ENCODE assay signal across 1 cellular context in genomic region chr18:11034816-11035215, GRCh38.
TF ChIP-seq lines count a peak whose summit lies in the region.

No MANE protein-coding gene starts in this region.

TF ChIP-seq in GM12878, 131 proteins besides CTCF, POLR2A, EP300 and RAD21 (continued from another document and continues in another):
- no peak for TF ChIP-seq NR2C1 (IDR thresholded peaks at IDR 0.05)
- no peak for TF ChIP-seq MXI1 (IDR thresholded peaks at IDR 0.05; ENCODE audit: low read depth, low read length)
- TF ChIP-seq CREM (IDR thresholded peaks at IDR 0.05; ENCODE audit: low read depth), result peak; percentile 30; the same call in 1 of the 2 replicates
- TF ChIP-seq BCL11A (IDR thresholded peaks at IDR 0.05; ENCODE audit: low read depth, low read length), result peak; percentile 35; the same call in 1 of the 2 replicates
- TF ChIP-seq NFIC (IDR thresholded peaks at IDR 0.05; ENCODE audit: low read depth, low read length), result peak; percentile 55; the same call in 1 of the 2 replicates
- no peak for TF ChIP-seq ZNF384 (IDR thresholded peaks at IDR 0.05; ENCODE audit: borderline replicate concordance, low read depth, low read length)
- TF ChIP-seq SIX5 (IDR thresholded peaks at IDR 0.05; ENCODE audit: low read depth, low read length, severe bottlenecking), result no peak
- TF ChIP-seq E4F1 (IDR thresholded peaks at IDR 0.05; ENCODE audit: borderline replicate concordance, partially characterized antibody), result no peak
- TF ChIP-seq SMC3 (IDR thresholded peaks at IDR 0.05; ENCODE audit: borderline replicate concordance, low read length), result no peak
- no peak for TF ChIP-seq MEF2A (IDR thresholded peaks at IDR 0.05; ENCODE audit: insufficient read depth, low read depth, low read length)
- no peak for TF ChIP-seq TCF3 (IDR thresholded peaks at IDR 0.05; ENCODE audit: borderline replicate concordance, insufficient read depth, low read depth, low read length)
- peak; percentile 65 for TF ChIP-seq JUNB (IDR thresholded peaks at IDR 0.05)
- TF ChIP-seq NFXL1 (IDR thresholded peaks at IDR 0.05; ENCODE audit: borderline replicate concordance), result no peak
- TF ChIP-seq, protein P1, sequence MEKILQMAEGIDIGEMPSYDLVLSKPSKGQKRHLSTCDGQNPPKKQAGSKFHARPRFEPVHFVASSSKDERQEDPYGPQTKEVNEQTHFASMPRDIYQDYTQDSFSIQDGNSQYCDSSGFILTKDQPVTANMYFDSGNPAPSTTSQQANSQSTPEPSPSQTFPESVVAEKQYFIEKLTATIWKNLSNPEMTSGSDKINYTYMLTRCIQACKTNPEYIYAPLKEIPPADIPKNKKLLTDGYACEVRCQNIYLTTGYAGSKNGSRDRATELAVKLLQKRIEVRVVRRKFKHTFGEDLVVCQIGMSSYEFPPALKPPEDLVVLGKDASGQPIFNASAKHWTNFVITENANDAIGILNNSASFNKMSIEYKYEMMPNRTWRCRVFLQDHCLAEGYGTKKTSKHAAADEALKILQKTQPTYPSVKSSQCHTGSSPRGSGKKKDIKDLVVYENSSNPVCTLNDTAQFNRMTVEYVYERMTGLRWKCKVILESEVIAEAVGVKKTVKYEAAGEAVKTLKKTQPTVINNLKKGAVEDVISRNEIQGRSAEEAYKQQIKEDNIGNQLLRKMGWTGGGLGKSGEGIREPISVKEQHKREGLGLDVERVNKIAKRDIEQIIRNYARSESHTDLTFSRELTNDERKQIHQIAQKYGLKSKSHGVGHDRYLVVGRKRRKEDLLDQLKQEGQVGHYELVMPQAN (conservative IDR thresholded peaks at IDR 0.05), result no peak
- no peak for TF ChIP-seq LARP7 (IDR thresholded peaks at IDR 0.05)
- TF ChIP-seq, protein P2, sequence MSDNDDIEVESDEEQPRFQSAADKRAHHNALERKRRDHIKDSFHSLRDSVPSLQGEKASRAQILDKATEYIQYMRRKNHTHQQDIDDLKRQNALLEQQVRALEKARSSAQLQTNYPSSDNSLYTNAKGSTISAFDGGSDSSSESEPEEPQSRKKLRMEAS (IDR thresholded peaks at IDR 0.05; ENCODE audit: low read depth, low read length), result no peak
- TF ChIP-seq PAX8 (IDR thresholded peaks at IDR 0.05), result no peak
- TF ChIP-seq KAT2A (conservative IDR thresholded peaks at IDR 0.05; ENCODE audit: control insufficient read depth, low read depth, low read length), result no peak
- no peak for TF ChIP-seq GATAD2B (conservative IDR thresholded peaks at IDR 0.05; ENCODE audit: low read depth)
- no peak for TF ChIP-seq SUPT20H (IDR thresholded peaks at IDR 0.05; ENCODE audit: borderline replicate concordance, control insufficient read depth, low read depth, low read length)
- no peak for TF ChIP-seq SREBF1 (IDR thresholded peaks at IDR 0.05; ENCODE audit: low read length)
- TF ChIP-seq, protein P3, sequence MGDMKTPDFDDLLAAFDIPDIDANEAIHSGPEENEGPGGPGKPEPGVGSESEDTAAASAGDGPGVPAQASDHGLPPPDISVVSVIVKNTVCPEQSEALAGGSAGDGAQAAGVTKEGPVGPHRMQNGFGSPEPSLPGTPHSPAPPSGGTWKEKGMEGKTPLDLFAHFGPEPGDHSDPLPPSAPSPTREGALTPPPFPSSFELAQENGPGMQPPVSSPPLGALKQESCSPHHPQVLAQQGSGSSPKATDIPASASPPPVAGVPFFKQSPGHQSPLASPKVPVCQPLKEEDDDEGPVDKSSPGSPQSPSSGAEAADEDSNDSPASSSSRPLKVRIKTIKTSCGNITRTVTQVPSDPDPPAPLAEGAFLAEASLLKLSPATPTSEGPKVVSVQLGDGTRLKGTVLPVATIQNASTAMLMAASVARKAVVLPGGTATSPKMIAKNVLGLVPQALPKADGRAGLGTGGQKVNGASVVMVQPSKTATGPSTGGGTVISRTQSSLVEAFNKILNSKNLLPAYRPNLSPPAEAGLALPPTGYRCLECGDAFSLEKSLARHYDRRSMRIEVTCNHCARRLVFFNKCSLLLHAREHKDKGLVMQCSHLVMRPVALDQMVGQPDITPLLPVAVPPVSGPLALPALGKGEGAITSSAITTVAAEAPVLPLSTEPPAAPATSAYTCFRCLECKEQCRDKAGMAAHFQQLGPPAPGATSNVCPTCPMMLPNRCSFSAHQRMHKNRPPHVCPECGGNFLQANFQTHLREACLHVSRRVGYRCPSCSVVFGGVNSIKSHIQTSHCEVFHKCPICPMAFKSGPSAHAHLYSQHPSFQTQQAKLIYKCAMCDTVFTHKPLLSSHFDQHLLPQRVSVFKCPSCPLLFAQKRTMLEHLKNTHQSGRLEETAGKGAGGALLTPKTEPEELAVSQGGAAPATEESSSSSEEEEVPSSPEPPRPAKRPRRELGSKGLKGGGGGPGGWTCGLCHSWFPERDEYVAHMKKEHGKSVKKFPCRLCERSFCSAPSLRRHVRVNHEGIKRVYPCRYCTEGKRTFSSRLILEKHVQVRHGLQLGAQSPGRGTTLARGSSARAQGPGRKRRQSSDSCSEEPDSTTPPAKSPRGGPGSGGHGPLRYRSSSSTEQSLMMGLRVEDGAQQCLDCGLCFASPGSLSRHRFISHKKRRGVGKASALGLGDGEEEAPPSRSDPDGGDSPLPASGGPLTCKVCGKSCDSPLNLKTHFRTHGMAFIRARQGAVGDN (IDR thresholded peaks at IDR 0.05), result no peak
- TF ChIP-seq MYC (IDR thresholded peaks at IDR 0.05; ENCODE audit: insufficient read depth, insufficient read length, insufficient replicate concordance, low read length, severe bottlenecking), result no peak
- TF ChIP-seq BACH1 (IDR thresholded peaks at IDR 0.05; ENCODE audit: borderline replicate concordance), result no peak
- TF ChIP-seq RUNX3 (IDR thresholded peaks at IDR 0.05; ENCODE audit: low read length), result peak; percentile 28
- no peak for TF ChIP-seq RELA (IDR thresholded peaks at IDR 0.05; ENCODE audit: borderline replicate concordance, partially characterized antibody)
- TF ChIP-seq IRF4 (IDR thresholded peaks at IDR 0.05; ENCODE audit: low read depth, low read length), result peak; percentile 67
- no peak for TF ChIP-seq ZNF217 (IDR thresholded peaks at IDR 0.05)
- TF ChIP-seq ZZZ3 (IDR thresholded peaks at IDR 0.05; ENCODE audit: control insufficient read depth, insufficient read length, low read depth), result no peak
- no peak for TF ChIP-seq CBX3 (IDR thresholded peaks at IDR 0.05; ENCODE audit: borderline replicate concordance, low read depth)
- TF ChIP-seq ZNF24 (IDR thresholded peaks at IDR 0.05), result no peak
- no peak for TF ChIP-seq NBN (IDR thresholded peaks at IDR 0.05)
- TF ChIP-seq JUND (IDR thresholded peaks at IDR 0.05; ENCODE audit: low read depth, low read length), result no peak
- no peak for TF ChIP-seq CEBPB (IDR thresholded peaks at IDR 0.05; ENCODE audit: borderline replicate concordance in 1 of 2, low read depth in 2 of 2, low read length in 2 of 2)
- peak in 1 of 2 experiments; percentile 59; a peak in 1 of 4 replicates for TF ChIP-seq ETV6 (conservative IDR thresholded peaks at IDR 0.05 in 1 of 2, IDR thresholded peaks at IDR 0.05 in 1 of 2; ENCODE audit: borderline replicate concordance in 1 of 2, low read depth in 1 of 2)
- peak; percentile 92 for TF ChIP-seq EED (IDR thresholded peaks at IDR 0.05; ENCODE audit: low read depth)
- TF ChIP-seq, protein P4, sequence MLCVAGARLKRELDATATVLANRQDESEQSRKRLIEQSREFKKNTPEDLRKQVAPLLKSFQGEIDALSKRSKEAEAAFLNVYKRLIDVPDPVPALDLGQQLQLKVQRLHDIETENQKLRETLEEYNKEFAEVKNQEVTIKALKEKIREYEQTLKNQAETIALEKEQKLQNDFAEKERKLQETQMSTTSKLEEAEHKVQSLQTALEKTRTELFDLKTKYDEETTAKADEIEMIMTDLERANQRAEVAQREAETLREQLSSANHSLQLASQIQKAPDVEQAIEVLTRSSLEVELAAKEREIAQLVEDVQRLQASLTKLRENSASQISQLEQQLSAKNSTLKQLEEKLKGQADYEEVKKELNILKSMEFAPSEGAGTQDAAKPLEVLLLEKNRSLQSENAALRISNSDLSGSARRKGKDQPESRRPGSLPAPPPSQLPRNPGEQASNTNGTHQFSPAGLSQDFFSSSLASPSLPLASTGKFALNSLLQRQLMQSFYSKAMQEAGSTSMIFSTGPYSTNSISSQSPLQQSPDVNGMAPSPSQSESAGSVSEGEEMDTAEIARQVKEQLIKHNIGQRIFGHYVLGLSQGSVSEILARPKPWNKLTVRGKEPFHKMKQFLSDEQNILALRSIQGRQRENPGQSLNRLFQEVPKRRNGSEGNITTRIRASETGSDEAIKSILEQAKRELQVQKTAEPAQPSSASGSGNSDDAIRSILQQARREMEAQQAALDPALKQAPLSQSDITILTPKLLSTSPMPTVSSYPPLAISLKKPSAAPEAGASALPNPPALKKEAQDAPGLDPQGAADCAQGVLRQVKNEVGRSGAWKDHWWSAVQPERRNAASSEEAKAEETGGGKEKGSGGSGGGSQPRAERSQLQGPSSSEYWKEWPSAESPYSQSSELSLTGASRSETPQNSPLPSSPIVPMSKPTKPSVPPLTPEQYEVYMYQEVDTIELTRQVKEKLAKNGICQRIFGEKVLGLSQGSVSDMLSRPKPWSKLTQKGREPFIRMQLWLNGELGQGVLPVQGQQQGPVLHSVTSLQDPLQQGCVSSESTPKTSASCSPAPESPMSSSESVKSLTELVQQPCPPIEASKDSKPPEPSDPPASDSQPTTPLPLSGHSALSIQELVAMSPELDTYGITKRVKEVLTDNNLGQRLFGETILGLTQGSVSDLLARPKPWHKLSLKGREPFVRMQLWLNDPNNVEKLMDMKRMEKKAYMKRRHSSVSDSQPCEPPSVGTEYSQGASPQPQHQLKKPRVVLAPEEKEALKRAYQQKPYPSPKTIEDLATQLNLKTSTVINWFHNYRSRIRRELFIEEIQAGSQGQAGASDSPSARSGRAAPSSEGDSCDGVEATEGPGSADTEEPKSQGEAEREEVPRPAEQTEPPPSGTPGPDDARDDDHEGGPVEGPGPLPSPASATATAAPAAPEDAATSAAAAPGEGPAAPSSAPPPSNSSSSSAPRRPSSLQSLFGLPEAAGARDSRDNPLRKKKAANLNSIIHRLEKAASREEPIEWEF (IDR thresholded peaks at IDR 0.05; ENCODE audit: insufficient replicate concordance, low read depth, low read length), result no peak
- no peak for TF ChIP-seq KDM1A (IDR thresholded peaks at IDR 0.05; ENCODE audit: borderline replicate concordance)
- no peak for TF ChIP-seq GABPA (IDR thresholded peaks at IDR 0.05; ENCODE audit: low read depth)
- TF ChIP-seq, protein P5, sequence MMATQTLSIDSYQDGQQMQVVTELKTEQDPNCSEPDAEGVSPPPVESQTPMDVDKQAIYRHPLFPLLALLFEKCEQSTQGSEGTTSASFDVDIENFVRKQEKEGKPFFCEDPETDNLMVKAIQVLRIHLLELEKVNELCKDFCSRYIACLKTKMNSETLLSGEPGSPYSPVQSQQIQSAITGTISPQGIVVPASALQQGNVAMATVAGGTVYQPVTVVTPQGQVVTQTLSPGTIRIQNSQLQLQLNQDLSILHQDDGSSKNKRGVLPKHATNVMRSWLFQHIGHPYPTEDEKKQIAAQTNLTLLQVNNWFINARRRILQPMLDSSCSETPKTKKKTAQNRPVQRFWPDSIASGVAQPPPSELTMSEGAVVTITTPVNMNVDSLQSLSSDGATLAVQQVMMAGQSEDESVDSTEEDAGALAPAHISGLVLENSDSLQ (IDR thresholded peaks at IDR 0.05), result no peak
- TF ChIP-seq EZH2 (IDR thresholded peaks at IDR 0.05; ENCODE audit: borderline replicate concordance, control insufficient read depth, low read depth, low read length), result no peak
- no peak for TF ChIP-seq SP1 (IDR thresholded peaks at IDR 0.05; ENCODE audit: low read depth, low read length)
- TF ChIP-seq SUZ12 (IDR thresholded peaks at IDR 0.05; ENCODE audit: unreplicated experiment), result no peak
- no peak for TF ChIP-seq ELK1 (IDR thresholded peaks at IDR 0.05; ENCODE audit: low read depth, low read length)
- TF ChIP-seq BHLHE40 (IDR thresholded peaks at IDR 0.05; ENCODE audit: borderline replicate concordance in 1 of 2, low read depth in 2 of 2, low read length in 1 of 2), result no peak
- TF ChIP-seq BCL3 (IDR thresholded peaks at IDR 0.05; ENCODE audit: borderline replicate concordance, insufficient read depth, low read depth, low read length, poor library complexity, severe bottlenecking), result no peak
- no peak for TF ChIP-seq RCOR1 (conservative IDR thresholded peaks at IDR 0.05; ENCODE audit: low read depth, low read length)
